Comparison of ENCODE assay signal across 8 cellular contexts in genomic region chr2:64562148-64562784, GRCh38. TPM values are rescaled to one million over a fixed set of nuclear protein-coding genes. Genes with fewer than 3 reads are reported as not detected.
DNase-seq lines count a peak whose midpoint lies in the region; FAIRE-seq and TF ChIP-seq lines count a peak whose summit lies in the region.

No MANE protein-coding gene starts in this region.

- H3K36me3 Mint-ChIP-seq in mesothelial cell of epicardium = peaks cover 5% of the 10 kb centered on the region

- in situ Hi-C loops in ACHN (cut with HindIII; ENCODE audit: low pct_ligation_motif_present, low pct_unique_long_range_greater_than_20kb, low sequenced_read_pairs) (no loop called here), SK-MEL-5 (cut with HindIII; ENCODE audit: low pct_unique_long_range_greater_than_20kb, low sequenced_read_pairs) (loop anchor here (25.0 kb wide), 1 partner anchor 525 kb away; no protein-coding TSS in a partner anchor)

- no peak for TF ChIP-seq CTCF in mesothelial cell of epicardium (IDR thresholded peaks at IDR 0.05; ENCODE audit: unreplicated experiment)

- peak; percentile 60 for FAIRE-seq in GM19239 (lab: Jason Lieb, UNC)

- H3K4me1 Mint-ChIP-seq in mesothelial cell of epicardium = peaks cover 9% of the 10 kb centered on the region

- H3K9me3 Mint-ChIP-seq in mesothelial cell of epicardium = no peaks in the 10 kb centered on the region

- H3K4me3 Mint-ChIP-seq in mesothelial cell of epicardium = no peak overlapping the region

- DNase-seq in ACHN (peak; percentile 63), GM19239 (ENCODE audit: insufficient read length, low spot score) (no peak), SK-MEL-5 (ENCODE audit: low read depth, low spot score) (peak; percentile 62), glomerular endothelial cell (ENCODE audit: extremely low read depth, low read depth, low spot score) (peak; percentile 18), NCI-H446 treated with DMSO at 0.1 percent for 48 hours (lab: John Stamatoyannopoulos, UW) (no peak), mesothelial cell of epicardium (ENCODE audit: low spot score in 2 of 2, unreplicated experiment in 2 of 2) (no peak)
- no peak for DNase-seq in stimulated activated naive CD4-positive, alpha-beta T cell treated with Interleukin-2 at 50 U/mL for 16 hours (lab: John Stamatoyannopoulos, UW)
- no peak for DNase-seq in activated naive CD4-positive, alpha-beta T cell (lab: John Stamatoyannopoulos, UW)

- no peaks in the 10 kb centered on the region for H3K27me3 Mint-ChIP-seq in mesothelial cell of epicardium (ENCODE audit: low read depth)

- H3K27ac Mint-ChIP-seq in mesothelial cell of epicardium = no peak overlapping the region

RNA-seq across cellular contexts. Expression of gene AFTPH, which starts 38.1 kb away (rescaled TPM):
- total RNA-seq in SK-MEL-5 (2014; rRNA removed; shearing (Covaris generic)) = 44.4 and 44.7 TPM in 2 replicates
- 28.7 and 29.4 TPM in 2 replicates for polyA plus RNA-seq in SK-MEL-5 (2015; cell fraction: cytosol; rRNA removed)
- polyA plus RNA-seq in SK-MEL-5 (2015; cell fraction: nucleus; rRNA removed) = 21.2 and 25.3 TPM in 2 replicates
- 18.1 and 22.4 TPM in 2 replicates for total RNA-seq in glomerular endothelial cell
- 21.7 to 22.9 TPM (median 22.2 TPM) in 3 replicates for total RNA-seq in mesothelial cell of epicardium

Comparison
In these comparisons a context has a peak if more than half of its experiments do, and no peak if none do; other contexts are left out.
1. DNase-seq: peak in ACHN (single experiment), SK-MEL-5 (single experiment) and glomerular endothelial cell (single experiment); none in GM19239 (single experiment), NCI-H446 treated with DMSO at 0.1 percent for 48 hours (single experiment), stimulated activated naive CD4-positive, alpha-beta T cell treated with Interleukin-2 at 50 U/mL for 16 hours (single experiment), mesothelial cell of epicardium (0 of 2) and activated naive CD4-positive, alpha-beta T cell (0 of 4).